8 cellular contexts compared by ENCODE assay signal in the genomic region with DNA sequence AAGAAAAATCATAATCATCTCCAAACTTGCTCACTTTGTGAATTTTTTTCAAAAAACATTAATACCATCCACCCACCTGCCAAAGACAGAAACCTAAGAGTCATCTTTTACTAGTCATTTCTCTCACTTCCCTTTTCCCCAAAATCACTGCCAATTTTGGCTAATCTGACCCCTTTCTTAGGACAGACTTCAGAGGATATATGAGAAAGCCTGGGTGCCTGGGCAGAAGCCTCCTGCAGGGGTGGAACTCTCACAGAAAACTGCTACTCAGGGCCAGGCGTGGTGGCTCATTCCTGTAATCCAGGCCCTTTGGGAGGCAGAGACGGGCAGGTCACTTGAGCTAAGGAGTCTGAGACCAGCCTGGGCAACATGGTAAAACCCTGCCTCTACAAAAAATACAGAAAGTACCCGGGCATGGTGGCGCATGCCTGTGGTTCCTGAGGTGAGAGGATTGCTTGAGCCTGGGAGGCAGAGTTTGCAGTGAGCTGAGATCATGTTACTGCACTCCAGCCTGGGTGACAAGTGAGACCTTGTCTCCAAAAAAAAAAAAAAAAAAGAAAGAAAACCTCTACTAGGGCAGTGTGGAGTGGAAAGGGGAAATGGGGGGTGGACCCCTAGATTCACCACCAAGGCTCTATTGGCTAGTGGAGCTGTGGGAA. TPM values are rescaled to one million over a fixed set of nuclear protein-coding genes. Genes with fewer than 3 reads are reported as not detected.
DNase-seq lines count a peak whose midpoint lies in the region; ATAC-seq and TF ChIP-seq lines count a peak whose summit lies in the region.

No MANE protein-coding gene starts in this region.

- no peaks in the 10 kb centered on the region for H3K27me3 Mint-ChIP-seq in activated CD8-positive, alpha-beta T cell treated with anti-CD3 and anti-CD28 coated beads for 36 hours

- peak overlapping the region; percentile 14 for H3K4me2 ChIP-seq in mesenchymal stem cell (ENCODE audit: low read length, poor library complexity, severe bottlenecking)

- CTCF ChIA-PET in activated CD8-positive, alpha-beta T cell treated with anti-CD3 and anti-CD28 coated beads for 36 hours (lab: Charles Lee), result interaction anchor here (1.1 kb wide), 1 partner anchor 14 kb away, joined by 4 read pairs; no protein-coding TSS in a partner anchor

- POLR2A ChIA-PET in activated CD8-positive, alpha-beta T cell treated with anti-CD3 and anti-CD28 coated beads for 36 hours (lab: Charles Lee), result interaction anchor here (1.2 to 1.8 kb wide), 4 partner anchors 9 to 14 kb away, joined by 6 to 10 read pairs (median 8); no protein-coding TSS in a partner anchor

- H3K4me3 Mint-ChIP-seq in activated CD8-positive, alpha-beta T cell treated with anti-CD3 and anti-CD28 coated beads for 36 hours, result peak overlapping the region; percentile 90

- H3K4ac ChIP-seq in mesenchymal stem cell (ENCODE audit: low read depth in 1 of 2, low read length in 2 of 2), result no peak overlapping the region

- H2BK5ac ChIP-seq in mesenchymal stem cell (ENCODE audit: low read depth, low read length, poor library complexity, severe bottlenecking), result no peak overlapping the region

- peak; percentile 43 for ATAC-seq in GM21528 (IDR thresholded peaks at IDR 0.05; ENCODE audit: low FRiP score, unreplicated experiment)
- peak; percentile 3 for ATAC-seq in activated CD8-positive, alpha-beta T cell treated with anti-CD3 and anti-CD28 coated beads for 36 hours

- no peak overlapping the region for H4K91ac ChIP-seq in mesenchymal stem cell (ENCODE audit: low read length)

- peaks cover 5% of the 10 kb centered on the region for H3K9me3 Mint-ChIP-seq in activated CD8-positive, alpha-beta T cell treated with anti-CD3 and anti-CD28 coated beads for 36 hours

- peaks cover 8 to 22% of the 10 kb centered on the region in 2 experiments for H3K36me3 ChIP-seq in mesenchymal stem cell (ENCODE audit: control insufficient read depth in 1 of 2, insufficient read depth in 2 of 2, low read depth in 1 of 2, low read length in 2 of 2)

- H2AK5ac ChIP-seq in mesenchymal stem cell (ENCODE audit: low read length, severe bottlenecking), result no peak overlapping the region

- H3K27ac ChIP-seq in mesenchymal stem cell (ENCODE audit: low read length, poor library complexity, severe bottlenecking), result peak overlapping the region; percentile 69
- H3K27ac ChIP-seq in caudate nucleus (ENCODE audit: low read depth, low read length), result no peak overlapping the region

- H3K27me3 ChIP-seq in mesenchymal stem cell (ENCODE audit: control insufficient read depth in 1 of 2, insufficient read depth in 1 of 2, low read length in 2 of 2), result no peaks in the 10 kb centered on the region

- H3K14ac ChIP-seq in mesenchymal stem cell (ENCODE audit: low read length in 2 of 2), result no peak overlapping the region

- H3K36me3 Mint-ChIP-seq in activated CD8-positive, alpha-beta T cell treated with anti-CD3 and anti-CD28 coated beads for 36 hours (ENCODE audit: low read depth), result peaks cover 70% of the 10 kb centered on the region

- H3K4me3 ChIP-seq in mesenchymal stem cell (ENCODE audit: insufficient read depth in 1 of 2, low read depth in 1 of 2, low read length in 2 of 2), result no peak overlapping the region

- no peaks in the 10 kb centered on the region for H3K9me3 ChIP-seq in mesenchymal stem cell (ENCODE audit: control insufficient read depth, low read length)

- 82% methylated on average over 1 of the region's 4 CpGs for WGBS in mesenchymal stem cell

- H3K79me1 ChIP-seq in mesenchymal stem cell (replicated peaks; ENCODE audit: low read length, poor library complexity, severe bottlenecking), result peaks cover 1% of the 10 kb centered on the region

- H2BK120ac ChIP-seq in mesenchymal stem cell (ENCODE audit: low read depth, low read length), result no peak overlapping the region

- intact Hi-C loops in activated CD8-positive, alpha-beta T cell treated with anti-CD3 and anti-CD28 coated beads for 36 hours (cut with micrococcal nuclease), result loop anchor here (5.0 kb wide), 1 partner anchor 103 kb away; the partner anchor contains the start of genes KDM1B and TPMT

- H3K18ac ChIP-seq in mesenchymal stem cell (ENCODE audit: low read depth in 1 of 2, low read length in 2 of 2), result no peak overlapping the region

- no peak overlapping the region for H3K23ac ChIP-seq in mesenchymal stem cell (ENCODE audit: low read length in 2 of 2)

- peak overlapping the region; percentile 35 for H3K9ac ChIP-seq in mesenchymal stem cell (ENCODE audit: low read length)

- no peak for TF ChIP-seq CTCF in activated CD8-positive, alpha-beta T cell treated with anti-CD3 and anti-CD28 coated beads for 36 hours (IDR thresholded peaks at IDR 0.05)

- no peak overlapping the region for H2BK12ac ChIP-seq in mesenchymal stem cell (ENCODE audit: low read length in 2 of 2)

- H3K27ac Mint-ChIP-seq in activated CD8-positive, alpha-beta T cell treated with anti-CD3 and anti-CD28 coated beads for 36 hours, result peak overlapping the region; percentile 69

- H2BK15ac ChIP-seq in mesenchymal stem cell (ENCODE audit: low read depth, poor library complexity, severe bottlenecking), result no peak overlapping the region

- peak; percentile 42 for DNase-seq in NCI-H2196 (lab: John Stamatoyannopoulos, UW; ENCODE audit: unreplicated experiment)
- no peak for DNase-seq in NCI-H2196 treated with DMSO at 0.1 percent for 48 hours (lab: John Stamatoyannopoulos, UW; ENCODE audit: unreplicated experiment)
- DNase-seq in HT1080 (ENCODE audit: low read depth), result peak; percentile 83
- DNase-seq in activated CD8-positive, alpha-beta T cell treated with anti-CD3 and anti-CD28 coated beads for 36 hours, result peak; percentile 65
- DNase-seq in mesenchymal stem cell, result peak; percentile 51
- DNase-seq in caudate nucleus (lab: John Stamatoyannopoulos, UW), result no peak
- DNase-seq in NCI-H1092 treated with DMSO at 0.1 percent for 48 hours (lab: John Stamatoyannopoulos, UW), result no peak

- H4K8ac ChIP-seq in mesenchymal stem cell (ENCODE audit: low read length), result no peak overlapping the region

- peaks cover 44% of the 10 kb centered on the region for H3K4me1 Mint-ChIP-seq in activated CD8-positive, alpha-beta T cell treated with anti-CD3 and anti-CD28 coated beads for 36 hours (ENCODE audit: low read depth)

- peaks cover 9% of the 10 kb centered on the region for H3K4me1 ChIP-seq in mesenchymal stem cell (ENCODE audit: control insufficient read depth, insufficient read depth, low read depth, low read length)

- H2AFZ ChIP-seq in mesenchymal stem cell (ENCODE audit: low read depth, low read length), result no peak overlapping the region

RNA-seq across cellular contexts. Expression of gene DEK, which starts 3.8 kb away (rescaled TPM):
- 191 and 195 TPM in 2 replicates for total RNA-seq in HT1080 (2014; rRNA removed; shearing (Covaris generic))
- 166 and 198 TPM in 2 replicates for polyA plus RNA-seq in HT1080 (2015; cell fraction: cytosol; rRNA removed)
- 99.1 and 104 TPM in 2 replicates for polyA plus RNA-seq in HT1080 (2015; cell fraction: nucleus; rRNA removed)
- 100 to 1,000 TPM; 185 to 191 TPM for total RNA-seq in activated CD8-positive, alpha-beta T cell treated with anti-CD3 and anti-CD28 coated beads for 36 hours
- polyA plus RNA-seq in mesenchymal stem cell (2013, experiment 1 of 2), result 82.1 TPM
- 79.4 TPM for polyA plus RNA-seq in mesenchymal stem cell (2013, experiment 2 of 2)

Comparison
In these comparisons a context has a peak if more than half of its experiments do, and no peak if none do; other contexts are left out.
1. DNase-seq: peak in NCI-H2196 (single experiment), HT1080 (single experiment), activated CD8-positive, alpha-beta T cell treated with anti-CD3 and anti-CD28 coated beads for 36 hours (single experiment) and mesenchymal stem cell (single experiment); none in NCI-H2196 treated with DMSO at 0.1 percent for 48 hours (single experiment), caudate nucleus (0 of 61) and NCI-H1092 treated with DMSO at 0.1 percent for 48 hours (single experiment).